Comparison of ENCODE assay signal across 10 cellular contexts in genomic region chr6:147221739-147222138, GRCh38.
"Had no signal": no experiment of that assay in that cellular context is flagged by ENCODE, and none has a peak within 500 bp of the region (broad histone marks: within the 10 kb centered on the region; RNA-seq: fewer than 3 reads in every experiment).

No MANE protein-coding gene starts in this region.

- H3K36me3 ChIP-seq: right atrium auricular region had no signal

- H3K27me3 Mint-ChIP-seq: activated CD4-positive, alpha-beta T cell treated with anti-CD3 and anti-CD28 coated beads, Interleukin-2, amount 10 ng/mL, durations not matched to agents 24 days and 14 days; naive B cell had no signal

- H3K9me3 ChIP-seq: right atrium auricular region had no signal

- H3K4me3 Mint-ChIP-seq: activated CD4-positive, alpha-beta T cell treated with anti-CD3 and anti-CD28 coated beads, Interleukin-2, amount 10 ng/mL, durations not matched to agents 24 days and 14 days; naive B cell had no signal

- H3K27ac ChIP-seq: right atrium auricular region, WERI-Rb-1 had no signal

- H3K4me3 ChIP-seq: right atrium auricular region had no signal

- H3K27me3 ChIP-seq: right atrium auricular region had no signal

- H3K9me3 Mint-ChIP-seq: activated CD4-positive, alpha-beta T cell treated with anti-CD3 and anti-CD28 coated beads, Interleukin-2, amount 10 ng/mL, durations not matched to agents 24 days and 14 days; naive B cell had no signal

- DNase-seq: activated CD4-positive, alpha-beta T cell treated with anti-CD3 and anti-CD28 coated beads, Interleukin-2, amount 10 ng/mL, durations not matched to agents 24 days and 14 days; activated CD8-positive, alpha-beta memory T cell treated with anti-CD3 and anti-CD28 coated beads for 24 hours; activated naive CD4-positive, alpha-beta T cell treated with Interleukin-2 at 50 U/mL for 16 hours; islet precursor cell; mammary epithelial cell; naive B cell; T-helper 1 cell; T1000; WERI-Rb-1 had no signal
